In the genomic region with DNA sequence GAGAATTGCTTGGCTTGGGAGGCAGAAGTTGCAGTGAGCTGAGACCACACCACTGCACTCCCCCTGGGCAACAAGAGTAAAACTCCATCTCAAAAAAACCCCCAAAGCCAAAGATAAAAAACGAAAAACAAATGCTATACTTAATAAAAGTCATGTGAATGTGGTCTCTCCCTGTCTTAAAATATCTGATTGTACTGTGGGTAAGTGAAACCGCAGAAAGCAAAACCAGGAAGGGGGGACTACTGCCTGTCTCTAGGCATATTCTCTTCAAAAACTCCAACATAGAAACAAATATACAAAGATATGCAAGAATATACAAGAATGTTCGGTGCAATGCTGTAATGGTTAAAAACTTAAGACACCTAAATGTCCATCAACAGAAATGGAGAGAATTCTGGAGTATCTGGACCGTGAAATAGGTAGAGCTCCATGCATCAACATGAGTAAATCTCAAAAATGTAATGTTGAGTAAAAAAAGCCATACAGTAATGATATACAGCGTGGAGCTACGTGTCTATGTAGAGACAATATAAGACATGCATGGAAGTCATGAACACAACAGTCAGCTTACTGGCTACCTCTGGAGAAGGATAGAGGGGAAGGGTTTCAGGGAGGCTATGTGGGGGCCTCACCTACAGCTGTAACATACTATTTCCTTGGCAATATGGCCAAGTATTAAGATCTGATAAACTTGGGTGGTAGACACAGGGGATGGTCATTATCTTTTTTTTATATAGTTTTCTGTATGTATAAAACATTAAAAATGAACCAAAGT, we compare ENCODE assay signal across 1 cellular context.
TF ChIP-seq lines count a peak whose summit lies in the region.

No MANE protein-coding gene starts in this region.

TF ChIP-seq in HEK293, 187 proteins besides CTCF, POLR2A, EP300 and RAD21 (continued from another document):
- TF ChIP-seq PRDM2 (tag by site-specific recombination; IDR thresholded peaks at IDR 0.05; ENCODE audit: borderline replicate concordance) (no peak), KLF7 (tag by site-specific recombination; IDR thresholded peaks at IDR 0.05; ENCODE audit: borderline replicate concordance) (no peak), TCF7L2 (IDR thresholded peaks at IDR 0.05; ENCODE audit: borderline replicate concordance, low read depth, low read length) (no peak), REPIN1 (tag by site-specific recombination; IDR thresholded peaks at IDR 0.05; ENCODE audit: low read depth) (no peak), ZNF274 (IDR thresholded peaks at IDR 0.05; ENCODE audit: low read length) (no peak), ZNF274 (tag by site-specific recombination; IDR thresholded peaks at IDR 0.05; ENCODE audit: borderline replicate concordance) (no peak), ZBTB48 (tag by site-specific recombination; IDR thresholded peaks at IDR 0.05) (no peak), ZNF549 (tag by site-specific recombination; IDR thresholded peaks at IDR 0.05) (no peak), ZFHX2 (tag by site-specific recombination; conservative IDR thresholded peaks at IDR 0.05) (no peak), ZBTB21 (tag by site-specific recombination; IDR thresholded peaks at IDR 0.05) (no peak)
